In genomic region chr20:34824861-34825529, GRCh38 we compare ENCODE assay signal across 8 cellular contexts. TPM values are rescaled to one million over a fixed set of nuclear protein-coding genes. Genes with fewer than 3 reads are reported as not detected.
DNase-seq lines count a peak whose midpoint lies in the region; ATAC-seq and TF ChIP-seq lines count a peak whose summit lies in the region.

No MANE protein-coding gene starts in this region.

- H3K9me3 ChIP-seq in esophagus (ENCODE audit: control insufficient read depth in 2 of 2, insufficient read depth in 1 of 2, low read depth in 1 of 2, low read length in 1 of 2) (no peaks in the 10 kb centered on the region), mucosa of stomach (ENCODE audit: control insufficient read depth, low read length) (no peaks in the 10 kb centered on the region)

- peak; percentile 1 for TF ChIP-seq CTCF in AG04449 (IDR thresholded peaks at IDR 0.05; ENCODE audit: insufficient read depth, low read length, missing control alignments)

- H3K4me1 ChIP-seq in esophagus (ENCODE audit: control insufficient read depth in 2 of 2, insufficient read depth in 2 of 2, low read length in 1 of 2) = no peaks in the 10 kb centered on the region
- H3K4me1 ChIP-seq in mucosa of stomach (ENCODE audit: control insufficient read depth, insufficient read depth, low read length) = peaks cover 30% of the 10 kb centered on the region

- WGBS in esophagus, 2 donors = 0 to 1% methylated on average over 38 to 67 of the region's 67 CpGs

- peak overlapping the region; percentile 98 for H3K4me3 ChIP-seq in AG04449 (ENCODE audit: low read depth, low read length)
- H3K4me3 ChIP-seq in esophagus (ENCODE audit: low read depth in 1 of 2, low read length in 2 of 2) = peak overlapping the region; percentile 67 to 98
- H3K4me3 ChIP-seq in mucosa of stomach (ENCODE audit: low read length) = peak overlapping the region; percentile 97

- no peaks in the 10 kb centered on the region for H3K36me3 ChIP-seq in esophagus (ENCODE audit: control insufficient read depth in 2 of 2, insufficient read depth in 2 of 2, low read length in 1 of 2)
- no peaks in the 10 kb centered on the region for H3K36me3 ChIP-seq in mucosa of stomach (ENCODE audit: control insufficient read depth, insufficient read depth, low read length)

- CTCF ChIA-PET in AG04449 (lab: Yijun Ruan, JAX) = interaction anchor here (0.9 to 1.5 kb wide), 6 partner anchors 10 to 638 kb away, joined by 3 to 8 read pairs (median 4); no protein-coding TSS in a partner anchor

- ATAC-seq in GM18868 (IDR thresholded peaks at IDR 0.05; ENCODE audit: unreplicated experiment) = peak; percentile 79
- peak; percentile 51 for ATAC-seq in HG03139 (IDR thresholded peaks at IDR 0.05; ENCODE audit: unreplicated experiment)

- DNase-seq in AG04449 (ENCODE audit: low read depth, low spot score) (no peak), NOMO-1 treated with DMSO at 0.1 percent for 48 hours (lab: John Stamatoyannopoulos, UW; ENCODE audit: unreplicated experiment) (peak; percentile 30), activated T-cell treated with anti-CD3 and anti-CD28 coated beads for 48 hours (ENCODE audit: low read depth) (peak; percentile 67)
- DNase-seq in stimulated activated CD8-positive, alpha-beta memory T cell treated with anti-CD3 and anti-CD28 coated beads, Interleukin-4, amount 100 ng/mL, for 48 hours = peak; percentile 73

- H3K27ac ChIP-seq in esophagus (ENCODE audit: low read depth in 2 of 2, low read length in 1 of 2) = peak overlapping the region; percentile 95 to 96

- H3K27me3 ChIP-seq in esophagus (ENCODE audit: control insufficient read depth in 1 of 2, insufficient read depth in 2 of 2, low read length in 2 of 2) (no peaks in the 10 kb centered on the region), mucosa of stomach (ENCODE audit: control insufficient read depth, insufficient read depth, low read length) (no peaks in the 10 kb centered on the region)

- POLR2A ChIA-PET in AG04449 (lab: Yijun Ruan, JAX) = interaction anchor here (0.7 to 1.0 kb wide), 2 partner anchors 170 to 459 kb away, joined by 3 read pairs; partner anchors contain the start of gene EIF6

- peak overlapping the region; percentile 90 for H3K9ac ChIP-seq in mucosa of stomach (ENCODE audit: low read length)

RNA-seq across cellular contexts. Expression of gene NCOA6, which starts 0.5 kb away (rescaled TPM):
- 10 to 100 TPM; 12.7 to 22.5 TPM for polyA plus RNA-seq in esophagus

RNA-seq across cellular contexts. Expression of gene GGT7, which starts 47.7 kb away (rescaled TPM):
- polyA plus RNA-seq in esophagus = 1 to 10 TPM; 3.7 to 5.7 TPM

RNA-seq across cellular contexts. Expression of gene ACSS2, which starts 51.4 kb away (rescaled TPM):
- 10 to 100 TPM; 31.4 to 44.2 TPM for polyA plus RNA-seq in esophagus
